ENCODE assay signal across 1 cellular context in genomic region chr10:112716924-112717348, GRCh38.
TF ChIP-seq lines count a peak whose summit lies in the region.

No MANE protein-coding gene starts in this region.

TF ChIP-seq in HepG2, 621 proteins besides CTCF, POLR2A, EP300 and RAD21 (continued from another document and continues in another):
- TF ChIP-seq DMTF1 (CRISPR knock-in tag; IDR thresholded peaks at IDR 0.05) (no peak), ZFP82 (CRISPR knock-in tag; IDR thresholded peaks at IDR 0.05; ENCODE audit: borderline replicate concordance) (no peak), SRSF1 (optimal IDR thresholded peaks at IDR 0.05; ENCODE audit: low read depth, low read length) (no peak), GLMP (CRISPR knock-in tag; IDR thresholded peaks at IDR 0.05; ENCODE audit: borderline replicate concordance) (no peak), ZNF749 (CRISPR knock-in tag; IDR thresholded peaks at IDR 0.05; ENCODE audit: borderline replicate concordance) (no peak), CSRNP2 (CRISPR knock-in tag; conservative IDR thresholded peaks at IDR 0.05; ENCODE audit: low read depth) (no peak), PCBP2 (optimal IDR thresholded peaks at IDR 0.05; ENCODE audit: low read depth, low read length, poor library complexity, severe bottlenecking) (no peak), SCMH1 (CRISPR knock-in tag; IDR thresholded peaks at IDR 0.05; ENCODE audit: borderline replicate concordance) (no peak), TCF7L2 (IDR thresholded peaks at IDR 0.05; ENCODE audit: low read depth, low read length) (no peak), ZNF205 (CRISPR knock-in tag; IDR thresholded peaks at IDR 0.05) (no peak), ETV5 (CRISPR knock-in tag; IDR thresholded peaks at IDR 0.05; ENCODE audit: borderline replicate concordance) (peak; percentile 63; the same call in 1 of the 2 replicates), SMAD1 (CRISPR knock-in tag; IDR thresholded peaks at IDR 0.05; ENCODE audit: borderline replicate concordance, low read depth) (no peak), ZBTB42 (CRISPR knock-in tag; IDR thresholded peaks at IDR 0.05) (no peak), ZNF768 (CRISPR knock-in tag; IDR thresholded peaks at IDR 0.05) (no peak), KDM1A (CRISPR knock-in tag; IDR thresholded peaks at IDR 0.05) (no peak), ZNF230 (CRISPR knock-in tag; IDR thresholded peaks at IDR 0.05) (no peak), CBFB (CRISPR knock-in tag; IDR thresholded peaks at IDR 0.05) (no peak), CEBPB (IDR thresholded peaks at IDR 0.05; ENCODE audit: borderline replicate concordance, low read depth, low read length) (no peak), MXI1 (IDR thresholded peaks at IDR 0.05; ENCODE audit: borderline replicate concordance, low read depth, low read length) (peak; percentile 32; the same call in 1 of the 3 replicates), ZNF18 (CRISPR knock-in tag; IDR thresholded peaks at IDR 0.05; ENCODE audit: insufficient replicate concordance) (no peak), ZNF878 (CRISPR knock-in tag; IDR thresholded peaks at IDR 0.05) (no peak), ZNF598 (CRISPR knock-in tag; IDR thresholded peaks at IDR 0.05; ENCODE audit: borderline replicate concordance) (no peak), PAF1 (CRISPR knock-in tag; IDR thresholded peaks at IDR 0.05) (no peak), MLLT10 (CRISPR knock-in tag; IDR thresholded peaks at IDR 0.05) (no peak), ATF7 (IDR thresholded peaks at IDR 0.05) (0 out of 2 replicates have a peak, but pooled peaks have one; percentile 6), ATF7 (CRISPR knock-in tag; IDR thresholded peaks at IDR 0.05) (no peak), ZNF713 (CRISPR knock-in tag; IDR thresholded peaks at IDR 0.05) (no peak), HOXA7 (CRISPR knock-in tag; IDR thresholded peaks at IDR 0.05) (no peak), RFXAP (CRISPR knock-in tag; IDR thresholded peaks at IDR 0.05; ENCODE audit: borderline replicate concordance) (no peak), ZNF292 (CRISPR knock-in tag; IDR thresholded peaks at IDR 0.05; ENCODE audit: borderline replicate concordance, low read depth) (no peak), ZNF616 (CRISPR knock-in tag; IDR thresholded peaks at IDR 0.05; ENCODE audit: low read depth) (no peak), PHB2 (IDR thresholded peaks at IDR 0.05; ENCODE audit: partially characterized antibody) (no peak), ZBTB4 (CRISPR knock-in tag; IDR thresholded peaks at IDR 0.05; ENCODE audit: borderline replicate concordance) (no peak), CCAR2 (optimal IDR thresholded peaks at IDR 0.05; ENCODE audit: low read depth, low read length) (no peak), HNF1B (CRISPR knock-in tag; IDR thresholded peaks at IDR 0.05) (peak; percentile 81; the same call in 1 of the 2 replicates), ZFP90 (CRISPR knock-in tag; IDR thresholded peaks at IDR 0.05; ENCODE audit: borderline replicate concordance) (no peak), NFYB (CRISPR knock-in tag; IDR thresholded peaks at IDR 0.05) (no peak), BCL3 (CRISPR knock-in tag; IDR thresholded peaks at IDR 0.05) (no peak), SP5 (CRISPR knock-in tag; IDR thresholded peaks at IDR 0.05; ENCODE audit: borderline replicate concordance, low read depth) (no peak; the same call in 1 of the 2 replicates), ATM (IDR thresholded peaks at IDR 0.05; ENCODE audit: borderline replicate concordance) (no peak), HDAC2 (CRISPR knock-in tag; IDR thresholded peaks at IDR 0.05) (peak; percentile 91), ZSCAN31 (CRISPR knock-in tag; IDR thresholded peaks at IDR 0.05; ENCODE audit: low read depth) (no peak), HNF1A (IDR thresholded peaks at IDR 0.05; ENCODE audit: low read depth) (no peak; the same call in 1 of the 2 replicates), HNF1A (CRISPR knock-in tag; IDR thresholded peaks at IDR 0.05; ENCODE audit: borderline replicate concordance) (no peak), NAIF1 (CRISPR knock-in tag; IDR thresholded peaks at IDR 0.05; ENCODE audit: borderline replicate concordance) (no peak), POLR2AphosphoS2 (IDR thresholded peaks at IDR 0.05; ENCODE audit: low read depth, low read length) (no peak), MAFG (CRISPR knock-in tag; IDR thresholded peaks at IDR 0.05) (no peak), FOSL1 (CRISPR knock-in tag; IDR thresholded peaks at IDR 0.05; ENCODE audit: borderline replicate concordance) (peak; percentile 81), IRX3 (CRISPR knock-in tag; IDR thresholded peaks at IDR 0.05; ENCODE audit: borderline replicate concordance, low read depth) (no peak)
